Comparison of ENCODE assay signal across 1 cellular context in genomic region chr16:69382421-69382820, GRCh38.
TF ChIP-seq lines count a peak whose summit lies in the region.

No MANE protein-coding gene starts in this region.

TF ChIP-seq in K562, 482 proteins besides CTCF, POLR2A, EP300 and RAD21 (continued from another document):
- TF ChIP-seq, protein P1, sequence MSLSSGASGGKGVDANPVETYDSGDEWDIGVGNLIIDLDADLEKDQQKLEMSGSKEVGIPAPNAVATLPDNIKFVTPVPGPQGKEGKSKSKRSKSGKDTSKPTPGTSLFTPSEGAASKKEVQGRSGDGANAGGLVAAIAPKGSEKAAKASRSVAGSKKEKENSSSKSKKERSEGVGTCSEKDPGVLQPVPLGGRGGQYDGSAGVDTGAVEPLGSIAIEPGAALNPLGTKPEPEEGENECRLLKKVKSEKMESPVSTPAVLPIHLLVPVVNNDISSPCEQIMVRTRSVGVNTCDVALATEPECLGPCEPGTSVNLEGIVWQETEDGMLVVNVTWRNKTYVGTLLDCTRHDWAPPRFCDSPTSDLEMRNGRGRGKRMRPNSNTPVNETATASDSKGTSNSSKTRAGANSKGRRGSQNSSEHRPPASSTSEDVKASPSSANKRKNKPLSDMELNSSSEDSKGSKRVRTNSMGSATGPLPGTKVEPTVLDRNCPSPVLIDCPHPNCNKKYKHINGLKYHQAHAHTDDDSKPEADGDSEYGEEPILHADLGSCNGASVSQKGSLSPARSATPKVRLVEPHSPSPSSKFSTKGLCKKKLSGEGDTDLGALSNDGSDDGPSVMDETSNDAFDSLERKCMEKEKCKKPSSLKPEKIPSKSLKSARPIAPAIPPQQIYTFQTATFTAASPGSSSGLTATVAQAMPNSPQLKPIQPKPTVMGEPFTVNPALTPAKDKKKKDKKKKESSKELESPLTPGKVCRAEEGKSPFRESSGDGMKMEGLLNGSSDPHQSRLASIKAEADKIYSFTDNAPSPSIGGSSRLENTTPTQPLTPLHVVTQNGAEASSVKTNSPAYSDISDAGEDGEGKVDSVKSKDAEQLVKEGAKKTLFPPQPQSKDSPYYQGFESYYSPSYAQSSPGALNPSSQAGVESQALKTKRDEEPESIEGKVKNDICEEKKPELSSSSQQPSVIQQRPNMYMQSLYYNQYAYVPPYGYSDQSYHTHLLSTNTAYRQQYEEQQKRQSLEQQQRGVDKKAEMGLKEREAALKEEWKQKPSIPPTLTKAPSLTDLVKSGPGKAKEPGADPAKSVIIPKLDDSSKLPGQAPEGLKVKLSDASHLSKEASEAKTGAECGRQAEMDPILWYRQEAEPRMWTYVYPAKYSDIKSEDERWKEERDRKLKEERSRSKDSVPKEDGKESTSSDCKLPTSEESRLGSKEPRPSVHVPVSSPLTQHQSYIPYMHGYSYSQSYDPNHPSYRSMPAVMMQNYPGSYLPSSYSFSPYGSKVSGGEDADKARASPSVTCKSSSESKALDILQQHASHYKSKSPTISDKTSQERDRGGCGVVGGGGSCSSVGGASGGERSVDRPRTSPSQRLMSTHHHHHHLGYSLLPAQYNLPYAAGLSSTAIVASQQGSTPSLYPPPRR (CRISPR knock-in tag; IDR thresholded peaks at IDR 0.05; ENCODE audit: borderline replicate concordance): no peak
- TF ChIP-seq ARID1B (IDR thresholded peaks at IDR 0.05) (peak; percentile 68), FOXK2 (conservative IDR thresholded peaks at IDR 0.05 in 1 of 2, IDR thresholded peaks at IDR 0.05 in 1 of 2; ENCODE audit: low read depth in 2 of 2) (no peak), DMBX1 (CRISPR knock-in tag; IDR thresholded peaks at IDR 0.05; ENCODE audit: borderline replicate concordance) (0 out of 2 replicates have a peak, but pooled peaks have one; percentile 18), CBFA2T3 (IDR thresholded peaks at IDR 0.05) (peak; percentile 59), JUN (IDR thresholded peaks at IDR 0.05; ENCODE audit: borderline replicate concordance, low read depth, low read length) (no peak), JUN (CRISPR knock-in tag; IDR thresholded peaks at IDR 0.05; ENCODE audit: borderline replicate concordance) (no peak), ZNF311 (CRISPR knock-in tag; IDR thresholded peaks at IDR 0.05) (no peak), YY1 (IDR thresholded peaks at IDR 0.05; ENCODE audit: borderline replicate concordance in 1 of 3, control insufficient read depth in 1 of 3, extremely low read depth in 1 of 3, insufficient read depth in 3 of 3, insufficient read length in 1 of 3, insufficient replicate concordance in 2 of 3, low read depth in 1 of 3, low read length in 2 of 3) (peak in 1 of 3 experiments; percentile 46), ZNF133 (CRISPR knock-in tag; IDR thresholded peaks at IDR 0.05) (no peak), SOX6 (IDR thresholded peaks at IDR 0.05) (peak; percentile 74), SETDB1 (IDR thresholded peaks at IDR 0.05; ENCODE audit: low read length) (no peak), FOXJ3 (CRISPR knock-in tag; IDR thresholded peaks at IDR 0.05) (no peak), KLF16 (IDR thresholded peaks at IDR 0.05) (no peak), TAF9B (IDR thresholded peaks at IDR 0.05; ENCODE audit: partially characterized antibody) (no peak), FOXP4 (CRISPR knock-in tag; IDR thresholded peaks at IDR 0.05; ENCODE audit: borderline replicate concordance) (no peak), TAL1 (IDR thresholded peaks at IDR 0.05) (peak; percentile 46), MAX (CRISPR knock-in tag; IDR thresholded peaks at IDR 0.05) (no peak), FOXJ2 (tag; IDR thresholded peaks at IDR 0.05) (no peak), CBFB (CRISPR knock-in tag; IDR thresholded peaks at IDR 0.05) (no peak), TRIM28 (IDR thresholded peaks at IDR 0.05) (no peak), TEAD1 (CRISPR knock-in tag; IDR thresholded peaks at IDR 0.05) (no peak), PREB (CRISPR knock-in tag; IDR thresholded peaks at IDR 0.05) (no peak), DIDO1 (tag; IDR thresholded peaks at IDR 0.05; ENCODE audit: low read depth) (no peak), GATA2 (CRISPR knock-in tag; IDR thresholded peaks at IDR 0.05) (peak; percentile 47; the same call in 1 of the 2 replicates), ZZZ3 (IDR thresholded peaks at IDR 0.05) (no peak), TSC22D4 (tag; IDR thresholded peaks at IDR 0.05) (no peak), KLF1 (tag; IDR thresholded peaks at IDR 0.05) (no peak), TCF3 (CRISPR knock-in tag; IDR thresholded peaks at IDR 0.05) (peak; percentile 80), ELF4 (CRISPR knock-in tag; IDR thresholded peaks at IDR 0.05) (no peak), KDM2B (CRISPR knock-in tag; IDR thresholded peaks at IDR 0.05) (no peak), CBFA2T2 (conservative IDR thresholded peaks at IDR 0.05) (0 out of 2 replicates have a peak, but pooled peaks have one; percentile 23), MTF1 (CRISPR knock-in tag; IDR thresholded peaks at IDR 0.05; ENCODE audit: borderline replicate concordance) (no peak), EHMT2 (IDR thresholded peaks at IDR 0.05) (peak; percentile 74), SMAD4 (CRISPR knock-in tag; conservative IDR thresholded peaks at IDR 0.05) (0 out of 2 replicates have a peak, but pooled peaks have one; percentile 37)
- TF ChIP-seq, protein P2, sequence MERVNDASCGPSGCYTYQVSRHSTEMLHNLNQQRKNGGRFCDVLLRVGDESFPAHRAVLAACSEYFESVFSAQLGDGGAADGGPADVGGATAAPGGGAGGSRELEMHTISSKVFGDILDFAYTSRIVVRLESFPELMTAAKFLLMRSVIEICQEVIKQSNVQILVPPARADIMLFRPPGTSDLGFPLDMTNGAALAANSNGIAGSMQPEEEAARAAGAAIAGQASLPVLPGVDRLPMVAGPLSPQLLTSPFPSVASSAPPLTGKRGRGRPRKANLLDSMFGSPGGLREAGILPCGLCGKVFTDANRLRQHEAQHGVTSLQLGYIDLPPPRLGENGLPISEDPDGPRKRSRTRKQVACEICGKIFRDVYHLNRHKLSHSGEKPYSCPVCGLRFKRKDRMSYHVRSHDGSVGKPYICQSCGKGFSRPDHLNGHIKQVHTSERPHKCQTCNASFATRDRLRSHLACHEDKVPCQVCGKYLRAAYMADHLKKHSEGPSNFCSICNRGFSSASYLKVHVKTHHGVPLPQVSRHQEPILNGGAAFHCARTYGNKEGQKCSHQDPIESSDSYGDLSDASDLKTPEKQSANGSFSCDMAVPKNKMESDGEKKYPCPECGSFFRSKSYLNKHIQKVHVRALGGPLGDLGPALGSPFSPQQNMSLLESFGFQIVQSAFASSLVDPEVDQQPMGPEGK (CRISPR knock-in tag; IDR thresholded peaks at IDR 0.05; ENCODE audit: borderline replicate concordance): no peak
- TF ChIP-seq, protein P3, sequence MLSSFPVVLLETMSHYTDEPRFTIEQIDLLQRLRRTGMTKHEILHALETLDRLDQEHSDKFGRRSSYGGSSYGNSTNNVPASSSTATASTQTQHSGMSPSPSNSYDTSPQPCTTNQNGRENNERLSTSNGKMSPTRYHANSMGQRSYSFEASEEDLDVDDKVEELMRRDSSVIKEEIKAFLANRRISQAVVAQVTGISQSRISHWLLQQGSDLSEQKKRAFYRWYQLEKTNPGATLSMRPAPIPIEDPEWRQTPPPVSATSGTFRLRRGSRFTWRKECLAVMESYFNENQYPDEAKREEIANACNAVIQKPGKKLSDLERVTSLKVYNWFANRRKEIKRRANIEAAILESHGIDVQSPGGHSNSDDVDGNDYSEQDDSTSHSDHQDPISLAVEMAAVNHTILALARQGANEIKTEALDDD (IDR thresholded peaks at IDR 0.05): 0 out of 2 replicates have a peak, but pooled peaks have one; percentile 31
- TF ChIP-seq, protein P4, sequence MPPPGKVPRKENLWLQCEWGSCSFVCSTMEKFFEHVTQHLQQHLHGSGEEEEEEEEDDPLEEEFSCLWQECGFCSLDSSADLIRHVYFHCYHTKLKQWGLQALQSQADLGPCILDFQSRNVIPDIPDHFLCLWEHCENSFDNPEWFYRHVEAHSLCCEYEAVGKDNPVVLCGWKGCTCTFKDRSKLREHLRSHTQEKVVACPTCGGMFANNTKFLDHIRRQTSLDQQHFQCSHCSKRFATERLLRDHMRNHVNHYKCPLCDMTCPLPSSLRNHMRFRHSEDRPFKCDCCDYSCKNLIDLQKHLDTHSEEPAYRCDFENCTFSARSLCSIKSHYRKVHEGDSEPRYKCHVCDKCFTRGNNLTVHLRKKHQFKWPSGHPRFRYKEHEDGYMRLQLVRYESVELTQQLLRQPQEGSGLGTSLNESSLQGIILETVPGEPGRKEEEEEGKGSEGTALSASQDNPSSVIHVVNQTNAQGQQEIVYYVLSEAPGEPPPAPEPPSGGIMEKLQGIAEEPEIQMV (tag; conservative IDR thresholded peaks at IDR 0.05; ENCODE audit: low read depth): no peak
- TF ChIP-seq, protein P5, sequence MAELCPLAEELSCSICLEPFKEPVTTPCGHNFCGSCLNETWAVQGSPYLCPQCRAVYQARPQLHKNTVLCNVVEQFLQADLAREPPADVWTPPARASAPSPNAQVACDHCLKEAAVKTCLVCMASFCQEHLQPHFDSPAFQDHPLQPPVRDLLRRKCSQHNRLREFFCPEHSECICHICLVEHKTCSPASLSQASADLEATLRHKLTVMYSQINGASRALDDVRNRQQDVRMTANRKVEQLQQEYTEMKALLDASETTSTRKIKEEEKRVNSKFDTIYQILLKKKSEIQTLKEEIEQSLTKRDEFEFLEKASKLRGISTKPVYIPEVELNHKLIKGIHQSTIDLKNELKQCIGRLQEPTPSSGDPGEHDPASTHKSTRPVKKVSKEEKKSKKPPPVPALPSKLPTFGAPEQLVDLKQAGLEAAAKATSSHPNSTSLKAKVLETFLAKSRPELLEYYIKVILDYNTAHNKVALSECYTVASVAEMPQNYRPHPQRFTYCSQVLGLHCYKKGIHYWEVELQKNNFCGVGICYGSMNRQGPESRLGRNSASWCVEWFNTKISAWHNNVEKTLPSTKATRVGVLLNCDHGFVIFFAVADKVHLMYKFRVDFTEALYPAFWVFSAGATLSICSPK (IDR thresholded peaks at IDR 0.05; ENCODE audit: borderline replicate concordance): no peak
